Comparison of ENCODE assay signal across 29 cellular contexts in genomic region chr6:7628915-7629314, GRCh38.
"Had no signal": no experiment of that assay in that cellular context is flagged by ENCODE, and none has a peak within 500 bp of the region (broad histone marks: within the 10 kb centered on the region; RNA-seq: fewer than 3 reads in every experiment).

No MANE protein-coding gene starts in this region.

- H3K36me3 ChIP-seq: Peyer's patch, WERI-Rb-1 had no signal

- H3K27ac ChIP-seq: Peyer's patch, WERI-Rb-1 had no signal

- H3K4me3 ChIP-seq: Peyer's patch had no signal

- DNase-seq: activated CD4-positive, alpha-beta memory T cell treated with anti-CD3 and anti-CD28 coated beads, Interleukin-2, amount 10 ng/mL, durations not matched to agents 7 days and 5 days; activated CD4-positive, alpha-beta T cell treated with anti-CD3 and anti-CD28 coated beads for 1 hour; activated CD4-positive, alpha-beta T cell treated with anti-CD3 and anti-CD28 coated beads for 48 hours; activated CD4-positive, CD25-positive, alpha-beta regulatory T cell; activated CD8-positive, alpha-beta memory T cell treated with anti-CD3 and anti-CD28 coated beads for 24 hours; activated CD8-positive, alpha-beta memory T cell treated with anti-CD3 and anti-CD28 coated beads, Interleukin-2, amount 10 ng/mL, durations not matched to agents 7 days and 5 days; activated CD8-positive, alpha-beta memory T cell treated with anti-CD3 and anti-CD28 coated beads, Interleukin-2, amount 50 U/mL, for 48 hours; activated effector memory CD4-positive, alpha-beta T cell treated with Interleukin-2 at 50 U/mL for 16 hours; activated naive CD4-positive, alpha-beta T cell treated with anti-CD3 and anti-CD28 coated beads, Interleukin-2, amount 10 ng/mL, durations not matched to agents 7 days and 5 days; activated naive CD8-positive, alpha-beta T cell treated with anti-CD3 and anti-CD28 coated beads, Interleukin-2, amount 50 U/mL, for 24 hours; activated T-cell treated with anti-CD3 and anti-CD28 coated beads, Interleukin-2, amount 50 U/mL, for 48 hours; anterior cingulate cortex; central memory CD4-positive, alpha-beta T cell; Karpas-422; NCI-H1105; NCI-H1436; NCI-H1694 treated with DMSO at 0.1 percent for 48 hours; NCI-H2029; NCI-H345; NCI-H524 treated with DMSO at 0.1 percent for 48 hours; PC-3; Peyer's patch; RPMI8226; SIG-M5; T-cell; T-helper 2 cell; T-helper 9 cell; WERI-Rb-1 had no signal

- H3K4me1 ChIP-seq: Peyer's patch had no signal

- ATAC-seq: activated CD8-positive, alpha-beta memory T cell treated with anti-CD3 and anti-CD28 coated beads, Interleukin-2, amount 10 ng/mL, durations not matched to agents 7 days and 5 days; activated naive CD8-positive, alpha-beta T cell treated with anti-CD3 and anti-CD28 coated beads, Interleukin-2, amount 50 U/mL, for 24 hours; PC-3; SK-N-SH treated with all-trans-retinoic acid at 6 μM for 48 hours; T-cell had no signal

- H3K9me3 ChIP-seq: Peyer's patch had no signal

- H3K27me3 ChIP-seq: Peyer's patch had no signal
